ENCODE assay signal across 1 cellular context in genomic region chr9:124875501-124875900, GRCh38.
TF ChIP-seq lines count a peak whose summit lies in the region.

No MANE protein-coding gene starts in this region.

TF ChIP-seq in K562, 482 proteins besides CTCF, POLR2A, EP300 and RAD21:
- TF ChIP-seq POLR2G (IDR thresholded peaks at IDR 0.05; ENCODE audit: low read depth, low read length) (peak; percentile 39), GATA2 (CRISPR knock-in tag; IDR thresholded peaks at IDR 0.05) (no peak)
